ENCODE assay signal across 2 cellular contexts in the genomic region with DNA sequence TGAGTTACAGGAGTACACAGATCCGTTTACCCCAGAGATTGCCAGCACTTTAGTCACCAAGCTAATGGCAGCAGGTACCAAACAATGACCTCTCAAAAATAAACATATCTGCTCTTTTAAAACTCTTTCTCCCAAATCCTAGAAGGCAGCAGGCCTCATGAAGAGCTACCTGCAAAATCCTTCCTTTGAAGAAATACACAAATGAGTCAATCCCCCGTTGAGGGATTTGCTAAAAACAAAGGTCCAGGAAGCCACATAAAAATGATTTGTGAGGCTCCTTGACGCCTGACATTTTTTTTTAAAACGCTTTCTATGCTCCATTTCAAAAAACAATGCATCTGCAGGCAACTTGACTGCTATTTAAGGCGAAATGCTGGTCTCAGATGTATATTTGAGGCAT.
A peak's percentile ranks its signal among the peaks of the same experiment; 100 is the strongest.
TF ChIP-seq lines count a peak whose summit lies in the region.

No MANE protein-coding gene starts in this region.

TF ChIP-seq in HepG2, 621 proteins besides CTCF, POLR2A, EP300 and RAD21:
- TF ChIP-seq ZSCAN25 (CRISPR knock-in tag; IDR thresholded peaks at IDR 0.05) (no peak), CC2D1A (CRISPR knock-in tag; IDR thresholded peaks at IDR 0.05) (no peak), ZNF879 (CRISPR knock-in tag; IDR thresholded peaks at IDR 0.05) (no peak), SP4 (CRISPR knock-in tag; IDR thresholded peaks at IDR 0.05) (no peak), SIX4 (CRISPR knock-in tag; IDR thresholded peaks at IDR 0.05) (no peak), ZNF12 (CRISPR knock-in tag; IDR thresholded peaks at IDR 0.05) (no peak), GABPA (IDR thresholded peaks at IDR 0.05; ENCODE audit: low read depth, low read length) (no peak), GABPA (CRISPR knock-in tag; IDR thresholded peaks at IDR 0.05; ENCODE audit: low read depth) (no peak), TBX2 (CRISPR knock-in tag; IDR thresholded peaks at IDR 0.05; ENCODE audit: borderline replicate concordance) (no peak), ZKSCAN5 (CRISPR knock-in tag; IDR thresholded peaks at IDR 0.05) (no peak), IKZF4 (CRISPR knock-in tag; IDR thresholded peaks at IDR 0.05; ENCODE audit: borderline replicate concordance, low read depth, not compliant biosample characterization) (no peak), SALL1 (CRISPR knock-in tag; IDR thresholded peaks at IDR 0.05) (no peak), STAT5B (CRISPR knock-in tag; IDR thresholded peaks at IDR 0.05) (no peak)
- TF ChIP-seq, protein P1, sequence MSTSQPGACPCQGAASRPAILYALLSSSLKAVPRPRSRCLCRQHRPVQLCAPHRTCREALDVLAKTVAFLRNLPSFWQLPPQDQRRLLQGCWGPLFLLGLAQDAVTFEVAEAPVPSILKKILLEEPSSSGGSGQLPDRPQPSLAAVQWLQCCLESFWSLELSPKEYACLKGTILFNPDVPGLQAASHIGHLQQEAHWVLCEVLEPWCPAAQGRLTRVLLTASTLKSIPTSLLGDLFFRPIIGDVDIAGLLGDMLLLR (CRISPR knock-in tag; IDR thresholded peaks at IDR 0.05): no peak

TF ChIP-seq in K562, 482 proteins besides CTCF, POLR2A, EP300 and RAD21:
- TF ChIP-seq BACH1 (tag; IDR thresholded peaks at IDR 0.05) (0 out of 2 replicates have a peak, but pooled peaks have one; percentile 10), ARHGAP35 (IDR thresholded peaks at IDR 0.05; ENCODE audit: partially characterized antibody) (no peak), TARDBP (IDR thresholded peaks at IDR 0.05) (no peak), BRF1 (IDR thresholded peaks at IDR 0.05; ENCODE audit: borderline replicate concordance, extremely low read depth, insufficient read length) (no peak)
- TF ChIP-seq, protein P2, sequence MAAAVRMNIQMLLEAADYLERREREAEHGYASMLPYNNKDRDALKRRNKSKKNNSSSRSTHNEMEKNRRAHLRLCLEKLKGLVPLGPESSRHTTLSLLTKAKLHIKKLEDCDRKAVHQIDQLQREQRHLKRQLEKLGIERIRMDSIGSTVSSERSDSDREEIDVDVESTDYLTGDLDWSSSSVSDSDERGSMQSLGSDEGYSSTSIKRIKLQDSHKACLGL (CRISPR knock-in tag; IDR thresholded peaks at IDR 0.05; ENCODE audit: borderline replicate concordance, poor library complexity, severe bottlenecking): no peak
TF ChIP-seq in K562: peak in this region for 1.
